19 cellular contexts compared by ENCODE assay signal in genomic region chr3:165070682-165071081, GRCh38. TPM values are rescaled to one million over a fixed set of nuclear protein-coding genes. Genes with fewer than 3 reads are reported as not detected.
DNase-seq lines count a peak whose midpoint lies in the region; ATAC-seq and TF ChIP-seq lines count a peak whose summit lies in the region.
"Had no signal": no experiment of that assay in that cellular context is flagged by ENCODE, and none has a peak within 500 bp of the region (broad histone marks: within the 10 kb centered on the region; RNA-seq: fewer than 3 reads in every experiment).

No MANE protein-coding gene starts in this region.

- H3K4me1 Mint-ChIP-seq in GM23338 (no peaks in the 10 kb centered on the region), WTC11 (no peaks in the 10 kb centered on the region), neural progenitor cell (no peaks in the 10 kb centered on the region)

- DNase-seq in GM23338 (ENCODE audit: low spot score) (peak; percentile 58), LNCaP clone FGC (ENCODE audit: low read depth) (no peak), WTC11 (ENCODE audit: low spot score) (no peak), neural progenitor cell (ENCODE audit: low spot score) (peak; percentile 28), HK-2 (ENCODE audit: unreplicated experiment) (no peak)
- no peak for DNase-seq in stimulated activated CD4-positive, alpha-beta T cell treated with anti-CD3 and anti-CD28 coated beads, Interleukin-2, amount 100 ng/mL, for 24 hours
- DNase-seq: ACHN, C1 segment of cervical spinal cord, DMS79 treated with DMSO at 0.1 percent for 48 hours, GOT3, KG1, NCI-H1436, NCI-H1930, NCI-H446 treated with DMSO at 0.1 percent for 48 hours, OCI-M1, SIG-M5 had no signal

- H3K9me3 Mint-ChIP-seq in GM23338 (no peaks in the 10 kb centered on the region; the same call in 2 of the 3 replicates), WTC11 (no peaks in the 10 kb centered on the region), neural progenitor cell (no peaks in the 10 kb centered on the region)
- H3K9me3 Mint-ChIP-seq: T-helper 1 cell treated with Interleukin-12 subunit alpha and Interleukin-12 subunit beta and Interleukin-4 antibody, amounts not matched to agents 30 μg/mL and 1 μg/mL, for 36 hours had no signal

- H3K36me3 ChIP-seq in GM23338 (ENCODE audit: insufficient read depth) (no peaks in the 10 kb centered on the region), neural progenitor cell (no peaks in the 10 kb centered on the region)

- no peak overlapping the region for H3K4me3 Mint-ChIP-seq in GM23338
- no peak overlapping the region for H3K4me3 Mint-ChIP-seq in WTC11
- H3K4me3 Mint-ChIP-seq in neural progenitor cell = no peak overlapping the region
- H3K4me3 Mint-ChIP-seq: T-helper 1 cell treated with Interleukin-12 subunit alpha and Interleukin-12 subunit beta and Interleukin-4 antibody, amounts not matched to agents 30 μg/mL and 1 μg/mL, for 36 hours had no signal

- ATAC-seq in GM23338 = peak; percentile 69
- ATAC-seq in WTC11 = peak; percentile 75
- no peak for ATAC-seq in GM21381 (IDR thresholded peaks at IDR 0.05; ENCODE audit: unreplicated experiment)

- no peaks in the 10 kb centered on the region for H3K27me3 ChIP-seq in GM23338 (ENCODE audit: insufficient read depth)
- no peaks in the 10 kb centered on the region for H3K27me3 ChIP-seq in neural progenitor cell

- no peaks in the 10 kb centered on the region for H3K9me2 ChIP-seq in GM23338 (ENCODE audit: insufficient read depth)

- no peaks in the 10 kb centered on the region for H3K36me3 Mint-ChIP-seq in GM23338 (ENCODE audit: low read depth)
- no peaks in the 10 kb centered on the region for H3K36me3 Mint-ChIP-seq in WTC11
- no peaks in the 10 kb centered on the region for H3K36me3 Mint-ChIP-seq in neural progenitor cell

- H3K79me2 ChIP-seq in GM23338 (replicated peaks; ENCODE audit: insufficient read depth) (no peaks in the 10 kb centered on the region), neural progenitor cell (ENCODE audit: low read depth) (no peaks in the 10 kb centered on the region)

- TF ChIP-seq CTCF in GM23338 (conservative IDR thresholded peaks at IDR 0.05; ENCODE audit: low read depth in 2 of 2) = peak; percentile 28 to 48; a peak in 3 of 4 replicates
- peak; percentile 26; the same call in 1 of the 2 replicates for TF ChIP-seq CTCF in LNCaP clone FGC (IDR thresholded peaks at IDR 0.05; ENCODE audit: control insufficient read depth, extremely low read depth, insufficient read depth)
- TF ChIP-seq CTCF in WTC11 (IDR thresholded peaks at IDR 0.05) = no peak
- TF ChIP-seq CTCF in neural progenitor cell (IDR thresholded peaks at IDR 0.05) = no peak

- no peaks in the 10 kb centered on the region for H3K9me3 ChIP-seq in neural progenitor cell (ENCODE audit: low read depth)

- H3K27ac ChIP-seq in GM23338 (ENCODE audit: low read depth) (no peak overlapping the region), neural progenitor cell (no peak overlapping the region)
- H3K27ac ChIP-seq: RWPE1 had no signal

- CTCF ChIA-PET in WTC11 (lab: Charles Lee) = interaction anchor here (1.0 to 1.7 kb wide), 2 partner anchors 122 to 136 kb away, joined by 3 to 6 read pairs; no protein-coding TSS in a partner anchor

- H3F3A ChIP-seq in GM23338 (replicated peaks; ENCODE audit: low read depth) (no peaks in the 10 kb centered on the region), neural progenitor cell (ENCODE audit: low read depth) (no peaks in the 10 kb centered on the region)

- H3K4me3 ChIP-seq in GM23338 (no peak overlapping the region), LNCaP clone FGC (ENCODE audit: low read depth, low read length) (no peak overlapping the region), neural progenitor cell (no peak overlapping the region)

- no peak overlapping the region for H3K27ac Mint-ChIP-seq in GM23338
- no peak overlapping the region for H3K27ac Mint-ChIP-seq in WTC11
- H3K27ac Mint-ChIP-seq in neural progenitor cell = no peak overlapping the region
- H3K27ac Mint-ChIP-seq: T-helper 1 cell treated with Interleukin-12 subunit alpha and Interleukin-12 subunit beta and Interleukin-4 antibody, amounts not matched to agents 30 μg/mL and 1 μg/mL, for 36 hours had no signal

- no peak overlapping the region for H3K4me2 ChIP-seq in GM23338
- H3K4me2 ChIP-seq in neural progenitor cell = no peak overlapping the region

- H4K20me1 ChIP-seq in GM23338 (replicated peaks; ENCODE audit: insufficient read depth) = no peaks in the 10 kb centered on the region
- no peaks in the 10 kb centered on the region for H4K20me1 ChIP-seq in neural progenitor cell (ENCODE audit: low read depth)

- H3K9ac ChIP-seq in neural progenitor cell = no peak overlapping the region

- H3K4me1 ChIP-seq in GM23338 (ENCODE audit: insufficient read depth) (no peaks in the 10 kb centered on the region), neural progenitor cell (no peaks in the 10 kb centered on the region)

- H3K27me3 Mint-ChIP-seq in GM23338 (ENCODE audit: insufficient read depth, low read depth, poor library complexity) = no peaks in the 10 kb centered on the region
- H3K27me3 Mint-ChIP-seq in WTC11 (ENCODE audit: low read depth) = no peaks in the 10 kb centered on the region
- H3K27me3 Mint-ChIP-seq in neural progenitor cell (ENCODE audit: insufficient read depth, low read depth) = no peaks in the 10 kb centered on the region

- no peak overlapping the region for H2AFZ ChIP-seq in GM23338
- no peak overlapping the region for H2AFZ ChIP-seq in neural progenitor cell (replicated peaks)

- POLR2A ChIA-PET in WTC11 (lab: Charles Lee) = no interaction called here

TF ChIP-seq in GM23338, 12 proteins besides CTCF, POLR2A, EP300 and RAD21 (continues in another document):
- TF ChIP-seq EZH2phosphoT487 (IDR thresholded peaks at IDR 0.05; ENCODE audit: unreplicated experiment) (no peak), CREB1 (CRISPR knock-in tag; IDR thresholded peaks at IDR 0.05; ENCODE audit: low read depth) (no peak), JUNB (IDR thresholded peaks at IDR 0.05; ENCODE audit: unreplicated experiment) (no peak), STAT1 (IDR thresholded peaks at IDR 0.05; ENCODE audit: unreplicated experiment) (no peak), ZNF331 (CRISPR knock-in tag; IDR thresholded peaks at IDR 0.05; ENCODE audit: low read depth) (no peak)
- TF ChIP-seq, protein P1, sequence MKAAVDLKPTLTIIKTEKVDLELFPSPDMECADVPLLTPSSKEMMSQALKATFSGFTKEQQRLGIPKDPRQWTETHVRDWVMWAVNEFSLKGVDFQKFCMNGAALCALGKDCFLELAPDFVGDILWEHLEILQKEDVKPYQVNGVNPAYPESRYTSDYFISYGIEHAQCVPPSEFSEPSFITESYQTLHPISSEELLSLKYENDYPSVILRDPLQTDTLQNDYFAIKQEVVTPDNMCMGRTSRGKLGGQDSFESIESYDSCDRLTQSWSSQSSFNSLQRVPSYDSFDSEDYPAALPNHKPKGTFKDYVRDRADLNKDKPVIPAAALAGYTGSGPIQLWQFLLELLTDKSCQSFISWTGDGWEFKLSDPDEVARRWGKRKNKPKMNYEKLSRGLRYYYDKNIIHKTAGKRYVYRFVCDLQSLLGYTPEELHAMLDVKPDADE (IDR thresholded peaks at IDR 0.05) = no peak

TF ChIP-seq in WTC11, 78 proteins besides CTCF, POLR2A, EP300 and RAD21:
- TF ChIP-seq ZNF423 (CRISPR knock-in tag; IDR thresholded peaks at IDR 0.05) = no peak
- TF ChIP-seq ZNF263 (CRISPR knock-in tag; IDR thresholded peaks at IDR 0.05; ENCODE audit: low read depth) = no peak
- no peak for TF ChIP-seq ATF6 (CRISPR knock-in tag; IDR thresholded peaks at IDR 0.05)

RNA-seq across cellular contexts. Expression of gene SI, which starts 7.6 kb away (rescaled TPM):
- not detected in 2 replicates for total RNA-seq in GM23338 (2014; rRNA removed; shearing (Covaris generic))
- polyA plus RNA-seq in GM23338 (2016; fragmentation: Nextera tagmentation; extraction: Ambion mirVana) = not detected in 2 replicates
- total RNA-seq in WTC11 (2021) = not detected in 3 replicates
- total RNA-seq in neural progenitor cell (ENCODE audit: low replicate concordance) = not detected in 2 replicates

Comparison
In these comparisons a context has a peak if more than half of its experiments do, and no peak if none do; other contexts are left out.
1. DNase-seq: peak in GM23338 (single experiment) and neural progenitor cell (single experiment); none in LNCaP clone FGC (single experiment), WTC11 (single experiment), HK-2 (single experiment) and stimulated activated CD4-positive, alpha-beta T cell treated with anti-CD3 and anti-CD28 coated beads, Interleukin-2, amount 100 ng/mL, for 24 hours (0 of 2).
2. CTCF ChIP-seq: peak in GM23338 (2 of 2) and LNCaP clone FGC (single experiment); none in WTC11 (single experiment) and neural progenitor cell (single experiment).